Comparison of ENCODE assay signal across 1 cellular context in the genomic region with DNA sequence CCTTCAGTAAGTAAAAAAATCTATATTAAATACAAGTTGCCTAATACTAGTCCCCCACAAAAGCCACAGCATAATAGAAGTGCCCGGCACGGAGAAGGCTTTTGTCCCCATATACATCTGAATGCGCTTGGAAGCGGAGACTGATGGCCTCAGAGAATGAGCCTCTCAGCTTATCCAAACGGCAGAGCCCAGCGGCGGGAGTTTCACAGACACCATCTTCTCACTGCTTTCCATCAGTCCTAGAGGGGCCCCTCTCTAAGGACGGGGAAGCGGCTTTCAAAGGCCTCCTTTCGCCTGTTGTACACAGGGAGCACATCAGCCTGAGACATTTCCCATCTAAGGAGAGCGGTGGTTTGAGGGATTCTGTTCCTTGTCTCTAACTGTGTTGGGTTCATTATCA.
TF ChIP-seq lines count a peak whose summit lies in the region.

No MANE protein-coding gene starts in this region.

TF ChIP-seq in WTC11, 78 proteins besides CTCF, POLR2A, EP300 and RAD21 (continued from another document):
- TF ChIP-seq AFF4 (CRISPR knock-in tag; IDR thresholded peaks at IDR 0.05; ENCODE audit: borderline replicate concordance) (no peak), NR3C1 (CRISPR knock-in tag; conservative IDR thresholded peaks at IDR 0.05; ENCODE audit: low read depth) (no peak), PREB (CRISPR knock-in tag; IDR thresholded peaks at IDR 0.05; ENCODE audit: borderline replicate concordance) (no peak), PRDM15 (CRISPR knock-in tag; IDR thresholded peaks at IDR 0.05) (no peak)
- TF ChIP-seq, protein P1, sequence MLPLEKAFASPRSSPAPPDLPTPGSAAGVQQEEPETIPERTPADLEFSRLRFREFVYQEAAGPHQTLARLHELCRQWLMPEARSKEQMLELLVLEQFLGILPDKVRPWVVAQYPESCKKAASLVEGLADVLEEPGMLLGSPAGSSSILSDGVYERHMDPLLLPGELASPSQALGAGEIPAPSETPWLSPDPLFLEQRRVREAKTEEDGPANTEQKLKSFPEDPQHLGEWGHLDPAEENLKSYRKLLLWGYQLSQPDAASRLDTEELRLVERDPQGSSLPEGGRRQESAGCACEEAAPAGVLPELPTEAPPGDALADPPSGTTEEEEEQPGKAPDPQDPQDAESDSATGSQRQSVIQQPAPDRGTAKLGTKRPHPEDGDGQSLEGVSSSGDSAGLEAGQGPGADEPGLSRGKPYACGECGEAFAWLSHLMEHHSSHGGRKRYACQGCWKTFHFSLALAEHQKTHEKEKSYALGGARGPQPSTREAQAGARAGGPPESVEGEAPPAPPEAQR (CRISPR knock-in tag; IDR thresholded peaks at IDR 0.05), result no peak
TF ChIP-seq in WTC11: peak in this region for 0.
